15 cellular contexts compared by ENCODE assay signal in the genomic region with DNA sequence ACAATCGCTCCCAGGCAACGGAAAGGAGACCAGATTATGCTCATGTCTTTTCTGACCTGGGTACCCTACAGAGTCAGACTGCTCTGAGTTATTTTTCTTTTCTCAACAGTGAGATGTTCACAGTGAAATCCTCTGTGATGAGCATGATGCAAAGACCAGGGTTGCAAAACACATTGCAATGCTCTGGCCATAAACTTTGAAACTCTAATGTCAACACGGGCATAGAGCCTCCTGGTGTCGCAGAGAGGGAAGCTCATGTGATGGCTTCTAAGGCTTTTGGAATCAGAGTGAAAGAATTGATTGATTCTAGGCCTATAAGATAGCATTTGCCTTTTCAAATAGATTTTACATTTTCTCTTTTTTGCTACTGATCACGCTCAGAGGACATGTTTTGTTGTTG.
DNase-seq lines count a peak whose midpoint lies in the region; ATAC-seq and TF ChIP-seq lines count a peak whose summit lies in the region.
"Had no signal": no experiment of that assay in that cellular context is flagged by ENCODE, and none has a peak within 500 bp of the region (broad histone marks: within the 10 kb centered on the region; RNA-seq: fewer than 3 reads in every experiment).

No MANE protein-coding gene starts in this region.

- H3K4me1 ChIP-seq in GM23248 (ENCODE audit: insufficient read depth) (0 out of 2 replicates have a peak, but pooled peaks cover 13% of the 10 kb centered on the region), fibroblast of lung (ENCODE audit: control insufficient read depth, extremely low read depth, insufficient read depth, low read length) (no peaks in the 10 kb centered on the region)
- H3K4me1 ChIP-seq: upper lobe of left lung had no signal

- H3K4me2 ChIP-seq in GM23248 (ENCODE audit: unreplicated experiment) (no peak overlapping the region), fibroblast of lung (ENCODE audit: extremely low read depth, insufficient read depth, low read length) (no peak overlapping the region)

- peak; percentile 50 for ATAC-seq in sciatic nerve
- ATAC-seq in HG02938 (IDR thresholded peaks at IDR 0.05; ENCODE audit: unreplicated experiment) = no peak
- ATAC-seq: activated CD8-positive, alpha-beta memory T cell treated with anti-CD3 and anti-CD28 coated beads, Interleukin-2, amount 10 ng/mL, durations not matched to agents 7 days and 5 days; left ventricle myocardium superior had no signal

- TF ChIP-seq CTCF in fibroblast of lung (conservative IDR thresholded peaks at IDR 0.05 in 1 of 2, IDR thresholded peaks at IDR 0.05 in 1 of 2; ENCODE audit: low read depth in 1 of 2, low read length in 2 of 2) = peak; percentile 53 to 54

- no peaks in the 10 kb centered on the region for H3K27me3 ChIP-seq in GM23248 (replicated peaks; ENCODE audit: insufficient read depth)
- H3K27me3 ChIP-seq in fibroblast of lung (ENCODE audit: control insufficient read depth, insufficient read depth, low read length) = no peaks in the 10 kb centered on the region
- H3K27me3 ChIP-seq: upper lobe of left lung had no signal

- in situ Hi-C loops in GM23248 (cut with MboI) = no loop called here

- H2AFZ ChIP-seq in GM23248 = no peak overlapping the region
- H2AFZ ChIP-seq in fibroblast of lung (ENCODE audit: low read length) = no peak overlapping the region

- H3K27ac ChIP-seq in GM23248 (0 out of 2 replicates have a peak overlapping the region, but pooled peaks have one; percentile 16), fibroblast of lung (ENCODE audit: insufficient read depth, low read length) (no peak overlapping the region)
- H3K27ac ChIP-seq: parathyroid adenoma, upper lobe of left lung had no signal

- peaks cover 16% of the 10 kb centered on the region for H3F3A ChIP-seq in GM23248 (ENCODE audit: insufficient read depth)

- H4K20me1 ChIP-seq in GM23248 (ENCODE audit: insufficient read depth) (no peaks in the 10 kb centered on the region), fibroblast of lung (ENCODE audit: control insufficient read depth, extremely low read depth, insufficient read depth, low read length) (no peaks in the 10 kb centered on the region)

- H3K9me2 ChIP-seq in GM23248 (ENCODE audit: insufficient read depth) = no peaks in the 10 kb centered on the region

- peak; percentile 85 for DNase-seq in GM23248
- peak; percentile 8 for DNase-seq in NCI-H460 (ENCODE audit: extremely low read depth, low read depth)
- DNase-seq in fibroblast of lung (ENCODE audit: low read depth in 2 of 2) = peak in 1 of 2 donors; percentile 78
- no peak for DNase-seq in sciatic nerve (ENCODE audit: low spot score)
- DNase-seq in HK-2 (ENCODE audit: unreplicated experiment) = no peak
- DNase-seq in NCI-H748 (lab: John Stamatoyannopoulos, UW; ENCODE audit: unreplicated experiment) = no peak
- DNase-seq: activated CD8-positive, alpha-beta memory T cell treated with anti-CD3 and anti-CD28 coated beads, Interleukin-2, amount 10 ng/mL, durations not matched to agents 7 days and 5 days; anterior cingulate cortex; erythroblast; left ventricle myocardium superior; NCI-H1048; T-helper 2 cell; upper lobe of left lung had no signal

- WGBS in GM23248 (ENCODE audit: low coverage in 1 of 2, low lambda C conversion rate in 2 of 2, missing lambda C conversion rate in 2 of 2), 2 experiments = 70 to 71% methylated on average over 5 of the region's 5 CpGs

- no peaks in the 10 kb centered on the region for H3K9me3 ChIP-seq in GM23248 (ENCODE audit: low read depth)
- no peaks in the 10 kb centered on the region for H3K9me3 ChIP-seq in fibroblast of lung (ENCODE audit: control insufficient read depth, insufficient read depth, low read depth, low read length)
- H3K9me3 ChIP-seq: upper lobe of left lung had no signal

- H3K36me3 ChIP-seq in GM23248 (ENCODE audit: low read depth) = no peaks in the 10 kb centered on the region
- no peaks in the 10 kb centered on the region for H3K36me3 ChIP-seq in fibroblast of lung (ENCODE audit: control insufficient read depth, insufficient read depth, low read length)
- H3K36me3 ChIP-seq: upper lobe of left lung had no signal

- H3K4me3 ChIP-seq in GM23248 = no peak overlapping the region
- no peak overlapping the region for H3K4me3 ChIP-seq in fibroblast of lung (replicated peaks in 1 of 4; ENCODE audit: control extremely low read depth in 1 of 4, insufficient read depth in 1 of 4, low read depth in 3 of 4, low read length in 4 of 4)
- H3K4me3 ChIP-seq: upper lobe of left lung had no signal

- H3K9ac ChIP-seq in GM23248 = no peak overlapping the region
- H3K9ac ChIP-seq in fibroblast of lung (ENCODE audit: insufficient read depth, low read length) = no peak overlapping the region
- H3K9ac ChIP-seq: parathyroid adenoma had no signal

- intact Hi-C loops in sciatic nerve (cut with DNase I) = no loop called here

- H3K79me2 ChIP-seq in GM23248 (ENCODE audit: insufficient read depth) = no peaks in the 10 kb centered on the region
- no peaks in the 10 kb centered on the region for H3K79me2 ChIP-seq in fibroblast of lung (ENCODE audit: control insufficient read depth, insufficient read depth, low read length)
- H3K79me2 ChIP-seq: parathyroid adenoma had no signal

Comparison
In these comparisons a context has a peak if more than half of its experiments do, and no peak if none do; other contexts are left out.
1. DNase-seq: peak in GM23248 (single experiment) and NCI-H460 (single experiment); none in sciatic nerve (single experiment), HK-2 (single experiment) and NCI-H748 (single experiment).